Comparison of ENCODE assay signal across 9 cellular contexts in genomic region chr12:6612247-6612646, GRCh38. TPM values are rescaled to one million over a fixed set of nuclear protein-coding genes. Genes with fewer than 3 reads are reported as not detected.
DNase-seq lines count a peak whose midpoint lies in the region; ATAC-seq, FAIRE-seq and TF ChIP-seq lines count a peak whose summit lies in the region.
"Had no signal": no experiment of that assay in that cellular context is flagged by ENCODE, and none has a peak within 500 bp of the region (broad histone marks: within the 10 kb centered on the region; RNA-seq: fewer than 3 reads in every experiment).

No MANE protein-coding gene starts in this region.

- DNase-seq in left ventricle myocardium inferior (no peak), Right ventricle myocardium inferior (ENCODE audit: missing footprints) (no peak), HTR-8/SVneo (ENCODE audit: insufficient read length, low spot score) (no peak), 8988T (no peak)
- DNase-seq in activated naive CD8-positive, alpha-beta T cell treated with anti-CD3 and anti-CD28 coated beads for 36 hours, result no peak

- intact Hi-C loops in left ventricle myocardium inferior (cut with micrococcal nuclease), result no loop called here
- intact Hi-C loops in Right ventricle myocardium inferior (cut with DNase I), result loop anchor here (5.0 kb wide), 1 partner anchor 215 kb away; the partner anchor contains the start of gene P3H3

- H3K4me1 ChIP-seq in left ventricle myocardium inferior (peaks cover 48% of the 10 kb centered on the region), mesodermal cell (ENCODE audit: control insufficient read depth, insufficient read depth, low read length, poor library complexity, severe bottlenecking) (peaks cover 26% of the 10 kb centered on the region), urinary bladder (ENCODE audit: insufficient read depth) (peaks cover 3% of the 10 kb centered on the region)

- peaks cover 34% of the 10 kb centered on the region for H3K4me1 Mint-ChIP-seq in activated naive CD8-positive, alpha-beta T cell treated with anti-CD3 and anti-CD28 coated beads for 36 hours

- peak overlapping the region; percentile 55 for H3K27ac Mint-ChIP-seq in activated naive CD8-positive, alpha-beta T cell treated with anti-CD3 and anti-CD28 coated beads for 36 hours

- FAIRE-seq in HTR-8/SVneo (lab: Jason Lieb, UNC), result no peak

- no peaks in the 10 kb centered on the region for H3K36me3 Mint-ChIP-seq in activated naive CD8-positive, alpha-beta T cell treated with anti-CD3 and anti-CD28 coated beads for 36 hours

- no peaks in the 10 kb centered on the region for H3K9me3 Mint-ChIP-seq in activated naive CD8-positive, alpha-beta T cell treated with anti-CD3 and anti-CD28 coated beads for 36 hours

- H3K4me3 Mint-ChIP-seq in activated naive CD8-positive, alpha-beta T cell treated with anti-CD3 and anti-CD28 coated beads for 36 hours, result peak overlapping the region; percentile 40

- H3K27ac ChIP-seq in left ventricle myocardium inferior (replicated peaks) (peak overlapping the region; percentile 93), mesodermal cell (ENCODE audit: low read depth, low read length, severe bottlenecking) (peak overlapping the region; percentile 94), urinary bladder (ENCODE audit: low read depth) (peak overlapping the region; percentile 48)

- H3K9me3 ChIP-seq in left ventricle myocardium inferior (replicated peaks), result no peaks in the 10 kb centered on the region
- no peaks in the 10 kb centered on the region for H3K9me3 ChIP-seq in mesodermal cell (ENCODE audit: control insufficient read depth, low read length)

- ATAC-seq in Right ventricle myocardium inferior (no peak), HG03108 (IDR thresholded peaks at IDR 0.05; ENCODE audit: unreplicated experiment) (no peak)

- no peaks in the 10 kb centered on the region for H3K27me3 ChIP-seq in left ventricle myocardium inferior (ENCODE audit: low read depth)

- H3K4me3 ChIP-seq in left ventricle myocardium inferior, result peak overlapping the region; percentile 52
- no peak overlapping the region for H3K4me3 ChIP-seq in mesodermal cell (ENCODE audit: extremely low read depth, insufficient read depth, low read length, poor library complexity, severe bottlenecking)
- no peak overlapping the region for H3K4me3 ChIP-seq in urinary bladder (ENCODE audit: low read depth, low read length)

- no peak for TF ChIP-seq CTCF in left ventricle myocardium inferior (IDR thresholded peaks at IDR 0.05; ENCODE audit: borderline replicate concordance)

- no peaks in the 10 kb centered on the region for H3K27me3 Mint-ChIP-seq in activated naive CD8-positive, alpha-beta T cell treated with anti-CD3 and anti-CD28 coated beads for 36 hours

- 83 to 84% methylated on average over 1 to 6 of the region's 6 CpGs for WGBS in mesodermal cell (ENCODE audit: insufficient coverage in 2 of 2), 2 experiments
- 53% methylated on average over 6 of the region's 6 CpGs for WGBS in urinary bladder

- H3K36me3 ChIP-seq in left ventricle myocardium inferior (no peaks in the 10 kb centered on the region), mesodermal cell (ENCODE audit: control insufficient read depth, insufficient read depth, low read length) (no peaks in the 10 kb centered on the region), urinary bladder (ENCODE audit: insufficient read depth) (no peaks in the 10 kb centered on the region)

RNA-seq across cellular contexts. Expression of gene CHD4, which starts 5.1 kb away (rescaled TPM):
- total RNA-seq in left ventricle myocardium inferior (151 TPM), Right ventricle myocardium inferior (165 TPM), urinary bladder (142 TPM)
- total RNA-seq in activated naive CD8-positive, alpha-beta T cell treated with anti-CD3 and anti-CD28 coated beads for 36 hours, result 100 to 1,000 TPM; 262 to 293 TPM
- 261 TPM for polyA plus RNA-seq in mesodermal cell (2013, experiment 1 of 2)
- polyA plus RNA-seq in mesodermal cell (2013, experiment 2 of 2), result 233 TPM
- polyA plus RNA-seq in urinary bladder, result 135 TPM

RNA-seq across cellular contexts. Expression of gene LPAR5, which starts 23.5 kb away (rescaled TPM):
- total RNA-seq in left ventricle myocardium inferior (7.0 TPM), Right ventricle myocardium inferior (7.5 TPM), urinary bladder (1.7 TPM)
- total RNA-seq in activated naive CD8-positive, alpha-beta T cell treated with anti-CD3 and anti-CD28 coated beads for 36 hours, result 1 to 10 TPM; 7.3 to 7.9 TPM
- polyA plus RNA-seq in mesodermal cell (2013, experiment 1 of 2), result 3.2 TPM
- 1.7 TPM for polyA plus RNA-seq in mesodermal cell (2013, experiment 2 of 2)
- polyA plus RNA-seq in urinary bladder, result 2.2 TPM
- total RNA-seq: myocyte had no signal

RNA-seq across cellular contexts. Expression of gene ACRBP, which starts 35.0 kb away (rescaled TPM):
- total RNA-seq in left ventricle myocardium inferior (1.4 TPM), Right ventricle myocardium inferior (1.2 TPM), urinary bladder (1.1 TPM)
- total RNA-seq in activated naive CD8-positive, alpha-beta T cell treated with anti-CD3 and anti-CD28 coated beads for 36 hours, result 1 to 10 TPM in 1 of 2 experiments, under 1 TPM in 1; 0.86 to 1.2 TPM
- 6.3 TPM for polyA plus RNA-seq in mesodermal cell (2013, experiment 1 of 2)
- 4.0 TPM for polyA plus RNA-seq in mesodermal cell (2013, experiment 2 of 2)
- polyA plus RNA-seq in urinary bladder, result 1.0 TPM

RNA-seq across cellular contexts. Expression of gene NOP2, which starts 44.2 kb away (rescaled TPM):
- total RNA-seq in left ventricle myocardium inferior, result 15.3 TPM
- total RNA-seq in Right ventricle myocardium inferior, result 16.2 TPM
- total RNA-seq in activated naive CD8-positive, alpha-beta T cell treated with anti-CD3 and anti-CD28 coated beads for 36 hours, result 100 to 1,000 TPM; 151 to 153 TPM
- polyA plus RNA-seq in mesodermal cell (2013, experiment 1 of 2), result 34.8 TPM
- 34.5 TPM for polyA plus RNA-seq in mesodermal cell (2013, experiment 2 of 2)
- total RNA-seq in urinary bladder, result 9.0 TPM
- polyA plus RNA-seq in urinary bladder, result 18.7 TPM

RNA-seq across cellular contexts. Expression of gene ING4, which starts 50.7 kb away (rescaled TPM):
- 23.2 TPM for total RNA-seq in left ventricle myocardium inferior
- total RNA-seq in Right ventricle myocardium inferior, result 21.1 TPM
- total RNA-seq in activated naive CD8-positive, alpha-beta T cell treated with anti-CD3 and anti-CD28 coated beads for 36 hours, result 10 to 100 TPM; 10.9 to 11.1 TPM
- polyA plus RNA-seq in mesodermal cell (2013, experiment 1 of 2), result 38.7 TPM
- 38.1 TPM for polyA plus RNA-seq in mesodermal cell (2013, experiment 2 of 2)
- 66.2 TPM for total RNA-seq in urinary bladder
- polyA plus RNA-seq in urinary bladder, result 66.4 TPM
